Comparison of ENCODE assay signal across 16 cellular contexts in the genomic region with DNA sequence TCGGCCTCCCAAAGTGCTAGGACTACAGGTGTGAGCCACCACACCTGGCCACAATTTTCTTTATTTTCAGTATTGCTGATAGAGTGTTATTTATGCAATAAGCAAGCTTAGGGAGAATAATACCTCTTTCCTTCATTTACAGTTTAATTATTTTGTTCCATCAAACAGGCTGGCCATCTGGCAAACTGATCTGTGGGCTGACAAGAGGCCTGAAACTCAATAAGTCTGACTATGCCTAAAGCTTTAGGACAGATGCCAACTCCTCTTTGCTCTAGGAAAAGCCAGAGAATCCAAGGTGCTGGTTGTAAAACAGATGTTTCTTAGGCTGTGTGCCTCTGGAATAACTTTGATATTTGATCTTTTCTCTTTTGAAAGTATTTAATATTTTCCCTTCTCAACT.
DNase-seq lines count a peak whose midpoint lies in the region; ATAC-seq and TF ChIP-seq lines count a peak whose summit lies in the region.
"Had no signal": no experiment of that assay in that cellular context is flagged by ENCODE, and none has a peak within 500 bp of the region (broad histone marks: within the 10 kb centered on the region; RNA-seq: fewer than 3 reads in every experiment).

No MANE protein-coding gene starts in this region.

- H3K4me1 ChIP-seq in esophagus muscularis mucosa (peaks cover 4 to 14% (median 10%) of the 10 kb centered on the region in 4 donors), suprapubic skin (no peaks in the 10 kb centered on the region)

- POLR2A ChIA-PET in AG04450 (lab: Yijun Ruan, JAX): no interaction called here

- no peaks in the 10 kb centered on the region for H3K9me3 ChIP-seq in AG04450 (ENCODE audit: control insufficient read depth, insufficient read depth, low read length)
- H3K9me3 ChIP-seq in esophagus muscularis mucosa: no peaks in the 10 kb centered on the region
- H3K9me3 ChIP-seq in suprapubic skin: no peaks in the 10 kb centered on the region

- 82% methylated on average over 1 of the region's 1 CpG for WGBS in esophagus muscularis mucosa
- 80% methylated on average over 1 of the region's 1 CpG for WGBS in suprapubic skin

- intact Hi-C loops in esophagus muscularis mucosa (cut with DNase I): no loop called here

- TF ChIP-seq EP300 in esophagus muscularis mucosa (IDR thresholded peaks at IDR 0.05): no peak
- no peak for TF ChIP-seq EP300 in suprapubic skin (IDR thresholded peaks at IDR 0.05)

- no peak for ATAC-seq in HG03095 (IDR thresholded peaks at IDR 0.05; ENCODE audit: unreplicated experiment)

- no peak overlapping the region for H3K4me3 ChIP-seq in AG04450 (ENCODE audit: low read depth, low read length)
- no peak overlapping the region for H3K4me3 ChIP-seq in esophagus muscularis mucosa
- H3K4me3 ChIP-seq in suprapubic skin: no peak overlapping the region

- TF ChIP-seq CTCF in AG04450 (IDR thresholded peaks at IDR 0.05; ENCODE audit: low read depth, low read length): no peak
- TF ChIP-seq CTCF in esophagus muscularis mucosa (IDR thresholded peaks at IDR 0.05): no peak
- no peak for TF ChIP-seq CTCF in suprapubic skin (IDR thresholded peaks at IDR 0.05)

- DNase-seq in AG04450 (ENCODE audit: low read depth, low spot score): peak; percentile 3
- peak; percentile 35 for DNase-seq in NCI-H2171 (lab: John Stamatoyannopoulos, UW)
- DNase-seq in RPMI7951 (ENCODE audit: low read depth): peak; percentile 24
- DNase-seq in esophagus muscularis mucosa (ENCODE audit: extremely low spot score): peak; percentile 14
- no peak for DNase-seq in DMS153 treated with DMSO at 0.1 percent for 48 hours (lab: John Stamatoyannopoulos, UW; ENCODE audit: unreplicated experiment)
- no peak for DNase-seq in SKM-1 (lab: John Stamatoyannopoulos, UW; ENCODE audit: unreplicated experiment)
- DNase-seq in suprapubic skin (ENCODE audit: low spot score in 2 of 2): no peak
- DNase-seq: ACHN; C1 segment of cervical spinal cord; Calu3; CD4-positive, alpha-beta T cell; DMS153; DND-41; GDM1; HCEC 1CT had no signal

- H3K27me3 ChIP-seq in AG04450 (ENCODE audit: control insufficient read depth, insufficient read depth, low read length): no peaks in the 10 kb centered on the region
- H3K27me3 ChIP-seq in esophagus muscularis mucosa: no peaks in the 10 kb centered on the region
- H3K27me3 ChIP-seq in suprapubic skin: no peaks in the 10 kb centered on the region

- H3K27ac ChIP-seq in AG04450 (ENCODE audit: low read depth, low read length) (no peak overlapping the region), esophagus muscularis mucosa (replicated peaks in 1 of 4) (no peak overlapping the region), suprapubic skin (no peak overlapping the region)

- CTCF ChIA-PET in AG04450 (lab: Charles Lee): no interaction called here

- no peak for TF ChIP-seq POLR2A in esophagus muscularis mucosa (IDR thresholded peaks at IDR 0.05; ENCODE audit: low read depth)
- TF ChIP-seq POLR2A in suprapubic skin (IDR thresholded peaks at IDR 0.05): no peak

- H3K36me3 ChIP-seq in esophagus muscularis mucosa (no peaks in the 10 kb centered on the region), suprapubic skin (no peaks in the 10 kb centered on the region)

Comparison
In these comparisons a context has a peak if more than half of its experiments do, and no peak if none do; other contexts are left out.
1. DNase-seq: peak in AG04450 (single experiment), NCI-H2171 (single experiment), RPMI7951 (single experiment) and esophagus muscularis mucosa (single experiment); none in DMS153 treated with DMSO at 0.1 percent for 48 hours (single experiment), SKM-1 (single experiment) and suprapubic skin (0 of 2).